8 cellular contexts compared by ENCODE assay signal in the genomic region with DNA sequence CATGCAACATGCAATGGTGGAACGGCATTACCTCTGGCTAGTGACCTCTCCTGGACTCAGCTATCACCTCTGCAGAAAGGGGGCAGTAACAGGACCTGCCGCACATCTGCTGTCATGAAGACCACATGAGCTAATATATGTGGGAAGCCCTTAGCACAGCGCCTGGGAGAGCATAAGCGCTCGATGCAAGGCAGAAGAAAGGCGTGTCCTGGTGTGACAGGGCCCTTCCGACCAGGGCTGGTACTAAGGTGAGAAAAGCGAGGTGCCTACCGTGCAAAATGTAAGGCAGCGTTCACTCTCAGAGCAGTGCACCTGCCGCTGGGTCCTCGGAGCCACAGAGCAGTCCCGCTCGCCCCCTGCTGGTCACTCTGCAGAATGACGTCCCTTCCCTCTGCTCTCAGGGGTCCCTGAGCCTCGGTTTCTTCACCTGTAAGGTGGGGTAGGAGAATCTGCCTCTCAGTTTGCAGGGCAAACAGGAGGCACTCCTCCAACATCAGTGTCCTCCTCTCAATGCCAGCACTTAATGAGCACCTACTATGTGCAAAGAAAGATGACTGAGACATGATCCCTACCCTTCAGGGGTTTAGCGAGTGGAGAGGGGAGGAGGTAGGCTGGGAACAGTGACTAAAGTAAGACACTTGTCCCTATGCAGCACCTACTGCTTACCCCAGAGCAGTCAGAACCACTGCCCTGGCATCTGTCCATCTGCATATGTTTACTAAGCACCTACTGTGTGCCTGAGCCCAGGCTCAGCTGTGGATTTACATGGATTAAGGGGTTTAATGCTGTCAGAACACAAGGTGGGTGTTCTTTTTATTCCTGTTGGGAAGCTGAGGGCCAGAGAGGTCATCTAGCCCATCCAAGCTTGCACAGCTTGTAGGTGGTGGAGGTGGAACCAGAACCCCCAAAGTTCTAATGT. TPM values are rescaled to one million over a fixed set of nuclear protein-coding genes. Genes with fewer than 3 reads are reported as not detected.
DNase-seq lines count a peak whose midpoint lies in the region; ATAC-seq and TF ChIP-seq lines count a peak whose summit lies in the region.

No MANE protein-coding gene starts in this region.

- H3K9me2 ChIP-seq in OCI-LY7 (ENCODE audit: insufficient read depth, low read length), result no peaks in the 10 kb centered on the region
- H3K9me2 ChIP-seq in neural cell (ENCODE audit: insufficient read depth, low read length), result no peaks in the 10 kb centered on the region

- H3K9me3 ChIP-seq in OCI-LY7 (ENCODE audit: low read length) (no peaks in the 10 kb centered on the region), fibroblast of lung (ENCODE audit: control insufficient read depth, insufficient read depth, low read depth, low read length) (no peaks in the 10 kb centered on the region), neural cell (ENCODE audit: low read length) (no peaks in the 10 kb centered on the region), stomach (no peaks in the 10 kb centered on the region)

- no peaks in the 10 kb centered on the region for H3K27me3 ChIP-seq in fibroblast of lung (ENCODE audit: control insufficient read depth, insufficient read depth, low read length)
- no peaks in the 10 kb centered on the region for H3K27me3 ChIP-seq in neural cell (ENCODE audit: insufficient read depth, low read depth, low read length)
- H3K27me3 ChIP-seq in stomach, result peaks cover 0 to 8% (median 0%) of the 10 kb centered on the region in 3 donors

- H4K20me1 ChIP-seq in OCI-LY7 (ENCODE audit: insufficient read depth, low read length) (no peaks in the 10 kb centered on the region), fibroblast of lung (ENCODE audit: control insufficient read depth, extremely low read depth, insufficient read depth, low read length) (no peaks in the 10 kb centered on the region), neural cell (ENCODE audit: insufficient read depth) (no peaks in the 10 kb centered on the region)

- TF ChIP-seq RAD21 in neural cell (conservative IDR thresholded peaks at IDR 0.05), result peak; percentile 88

- DNase-seq in GM12864 (ENCODE audit: low read depth) (no peak), HUDEP-2 (lab: John Stamatoyannopoulos, UW; ENCODE audit: unreplicated experiment in 76 of 76) (peak in 43 of 76 experiments; percentile 3 to 55 (median 26)), OCI-LY7 (ENCODE audit: low spot score) (peak; percentile 85), fibroblast of lung (ENCODE audit: low read depth in 2 of 2) (peak; percentile 29 to 39), stomach (peak; percentile 80)
- DNase-seq in activated T-cell treated with anti-CD3 and anti-CD28 coated beads, Interleukin-2, amount 50 U/mL, for 1 hour, result peak; percentile 73

- H3K9ac ChIP-seq in fibroblast of lung (ENCODE audit: insufficient read depth, low read length) (no peak overlapping the region), neural cell (ENCODE audit: low read length) (no peak overlapping the region)

- WGBS in stomach, 5 donors, result 7 to 24% (median 8%) methylated on average over 5 to 17 of the region's 17 CpGs

- H3F3A ChIP-seq in neural cell (ENCODE audit: insufficient read depth, low read length, poor library complexity, severe bottlenecking), result no peaks in the 10 kb centered on the region

- POLR2A ChIA-PET in OCI-LY7 (lab: Charles Lee), result no interaction called here

- H3K79me2 ChIP-seq in OCI-LY7 (ENCODE audit: insufficient read depth, low read depth, low read length) (no peaks in the 10 kb centered on the region), fibroblast of lung (ENCODE audit: control insufficient read depth, insufficient read depth, low read length) (no peaks in the 10 kb centered on the region), neural cell (replicated peaks; ENCODE audit: insufficient read depth, low read length) (no peaks in the 10 kb centered on the region)

- BruUV-seq in OCI-LY7 (replicated peaks; lab: Mats Ljungman, UMichigan), result no TSS peak

- TF ChIP-seq CTCF in GM12864 (IDR thresholded peaks at IDR 0.05; ENCODE audit: low read depth, low read length, missing control alignments), result peak; percentile 99
- peak; percentile 97 for TF ChIP-seq CTCF in OCI-LY7 (conservative IDR thresholded peaks at IDR 0.05; ENCODE audit: low read length)
- peak; percentile 91 to 96 for TF ChIP-seq CTCF in fibroblast of lung (conservative IDR thresholded peaks at IDR 0.05 in 1 of 2, IDR thresholded peaks at IDR 0.05 in 1 of 2; ENCODE audit: low read depth in 1 of 2, low read length in 2 of 2)
- TF ChIP-seq CTCF in neural cell (IDR thresholded peaks at IDR 0.05; ENCODE audit: poor library complexity, severe bottlenecking), result peak; percentile 93
- peak in 6 of 7 experiments; percentile 93 to 100 (median 97) for TF ChIP-seq CTCF in stomach (IDR thresholded peaks at IDR 0.05)

- TF ChIP-seq POLR2A in stomach (IDR thresholded peaks at IDR 0.05), result no peak

- H3K4me1 ChIP-seq in OCI-LY7 (ENCODE audit: insufficient read depth, low read length, poor library complexity, severe bottlenecking) (peaks cover 25% of the 10 kb centered on the region), fibroblast of lung (ENCODE audit: control insufficient read depth, extremely low read depth, insufficient read depth, low read length) (peaks cover 2% of the 10 kb centered on the region), stomach (peaks cover 8 to 57% (median 37%) of the 10 kb centered on the region in 4 donors)

- TF ChIP-seq EP300 in neural cell (conservative IDR thresholded peaks at IDR 0.05; ENCODE audit: poor library complexity, severe bottlenecking) (no peak), stomach (IDR thresholded peaks at IDR 0.05) (no peak)

- H3K27ac ChIP-seq in OCI-LY7 (ENCODE audit: low read depth, low read length, poor library complexity, severe bottlenecking), result no peak overlapping the region
- H3K27ac ChIP-seq in fibroblast of lung (ENCODE audit: insufficient read depth, low read length), result no peak overlapping the region
- no peak overlapping the region for H3K27ac ChIP-seq in neural cell (ENCODE audit: low read length)
- H3K27ac ChIP-seq in stomach, result no peak overlapping the region

- H3K36me3 ChIP-seq in OCI-LY7 (ENCODE audit: insufficient read depth, low read length), result no peaks in the 10 kb centered on the region
- no peaks in the 10 kb centered on the region for H3K36me3 ChIP-seq in fibroblast of lung (ENCODE audit: control insufficient read depth, insufficient read depth, low read length)
- H3K36me3 ChIP-seq in neural cell (ENCODE audit: insufficient read depth, low read length), result no peaks in the 10 kb centered on the region
- H3K36me3 ChIP-seq in stomach, result no peaks in the 10 kb centered on the region

- intact Hi-C loops in OCI-LY7 (cut with micrococcal nuclease; ENCODE audit: unreplicated experiment) (loop anchor here (1.0 to 2.0 kb wide), 2 partner anchors 68 to 274 kb away; no protein-coding TSS in a partner anchor), stomach (cut with DNase I; ENCODE audit: low total_unique reads) (loop anchor here (2.0 kb wide), 1 partner anchor 66 kb away; no protein-coding TSS in a partner anchor)

- peak overlapping the region; percentile 66 for H3K4me2 ChIP-seq in OCI-LY7 (ENCODE audit: low read length)
- no peak overlapping the region for H3K4me2 ChIP-seq in fibroblast of lung (ENCODE audit: extremely low read depth, insufficient read depth, low read length)
- H3K4me2 ChIP-seq in neural cell (ENCODE audit: low read length), result peak overlapping the region; percentile 11

- H3K4me3 ChIP-seq in GM12864 (ENCODE audit: low read depth, low read length), result no peak overlapping the region; the same call in 1 of the 2 replicates
- H3K4me3 ChIP-seq in OCI-LY7 (ENCODE audit: low read depth, low read length, poor library complexity, severe bottlenecking), result peak overlapping the region; percentile 11
- no peak overlapping the region for H3K4me3 ChIP-seq in fibroblast of lung (replicated peaks in 1 of 4; ENCODE audit: control extremely low read depth in 1 of 4, insufficient read depth in 1 of 4, low read depth in 3 of 4, low read length in 4 of 4)
- peak overlapping the region; percentile 55 for H3K4me3 ChIP-seq in neural cell (ENCODE audit: low read length)
- H3K4me3 ChIP-seq in stomach, result no peak overlapping the region

- H2AFZ ChIP-seq in OCI-LY7 (ENCODE audit: low read length) (peak overlapping the region; percentile 5; the same call in 1 of the 2 replicates), fibroblast of lung (ENCODE audit: low read length) (no peak overlapping the region), neural cell (ENCODE audit: low read depth, low read length) (no peak overlapping the region)

- CTCF ChIA-PET in OCI-LY7 (lab: Charles Lee; ENCODE audit: unreplicated experiment), result interaction anchor here (0.6 to 1.5 kb wide), 9 partner anchors 11 to 307 kb away, joined by 3 to 9 read pairs (median 4); no protein-coding TSS in a partner anchor

- no peak for ATAC-seq in HG03521 (IDR thresholded peaks at IDR 0.05; ENCODE audit: unreplicated experiment)

TF ChIP-seq in neural cell, 6 proteins besides CTCF, POLR2A, EP300 and RAD21 (continues in another document):
- TF ChIP-seq EZH2 (IDR thresholded peaks at IDR 0.05; ENCODE audit: borderline replicate concordance, insufficient read depth, low read length, poor library complexity, severe bottlenecking) (no peak), TAF1 (IDR thresholded peaks at IDR 0.05; ENCODE audit: low read depth) (no peak)

RNA-seq across cellular contexts. Expression of gene PTGIS, which starts 41.1 kb away (rescaled TPM):
- total RNA-seq in OCI-LY7 (2014; rRNA removed; shearing (Covaris generic)), result not detected in 2 replicates
- not detected in 2 replicates for total RNA-seq in OCI-LY7 (2022)
- 41.5 and 79.1 TPM in 2 replicates for total RNA-seq in fibroblast of lung
- 6.8 and 33.1 TPM in 2 replicates for polyA plus RNA-seq in fibroblast of lung
- 5.3 and 22.0 TPM in 2 replicates for polyA plus RNA-seq in fibroblast of lung (2012)
- 24.8 and 159 TPM in 2 replicates for polyA minus RNA-seq in fibroblast of lung (ENCODE audit: low replicate concordance)
- 3.0 and 3.2 TPM in 2 replicates for polyA plus RNA-seq in neural cell
- 6.9 and 8.8 TPM in 2 replicates for polyA minus RNA-seq in neural cell
- total RNA-seq in stomach, result 10 to 100 TPM in 4 of 5 donors, 1 to 10 TPM in 1; 8.4 to 84.8 (median 24.8) TPM
- polyA plus RNA-seq in stomach, result 10 to 100 TPM in 1 of 3 donors, 1 to 10 TPM in 2; 4.9 to 14.8 (median 6.9) TPM

Comparison
In these comparisons a context has a peak if more than half of its experiments do, and no peak if none do; other contexts are left out.
1. H3K4me3 ChIP-seq: peak in OCI-LY7 (single experiment) and neural cell (single experiment); none in GM12864 (single experiment), fibroblast of lung (0 of 4) and stomach (0 of 4).
2. RNA of gene PTGIS, which starts 41.1 kb away (total RNA-seq): 41.5 to 79.1 TPM in fibroblast of lung and 8.4 to 84.8 TPM in stomach; not detected in OCI-LY7; every median in the first group is over 4 times any median in the second.
3. Peak in every context shown above with its lines, with median percentiles within 50 percentile points of each other: CTCF ChIP-seq.